1 cellular context compared by ENCODE assay signal in the genomic region with DNA sequence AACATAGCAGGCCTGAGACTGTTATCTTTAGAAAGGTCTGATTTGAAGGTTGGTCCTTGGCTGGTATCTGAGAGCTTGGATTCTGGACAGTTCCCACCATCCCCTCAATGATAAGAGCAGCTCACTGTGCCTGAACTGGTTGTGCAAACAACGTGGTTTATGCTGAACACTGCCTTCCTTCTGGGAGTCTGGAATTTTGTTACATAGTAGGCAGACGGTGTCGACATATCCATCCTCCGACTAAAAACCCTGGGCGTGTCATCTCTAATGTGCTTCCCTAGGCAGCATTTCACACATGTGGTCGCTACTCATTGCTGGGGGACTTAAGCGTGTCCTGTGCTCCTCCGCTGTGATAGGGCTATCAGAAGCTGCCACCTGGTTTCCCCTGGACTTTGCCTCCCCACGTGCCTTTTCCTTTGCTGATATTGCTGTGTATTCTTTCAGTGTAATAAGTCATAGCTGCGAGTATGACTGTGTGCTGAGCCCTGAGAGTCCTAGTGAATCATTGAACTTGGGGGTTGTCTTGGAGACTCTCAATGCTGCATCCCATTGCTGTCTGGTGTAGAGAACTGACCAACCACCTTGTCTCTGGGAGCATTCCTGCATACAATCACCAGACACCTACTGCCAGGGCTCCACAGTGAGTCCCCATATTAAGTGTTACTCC.
TF ChIP-seq lines count a peak whose summit lies in the region.

No MANE protein-coding gene starts in this region.

TF ChIP-seq in A549, 52 proteins besides CTCF, POLR2A, EP300 and RAD21 (continued from another document):
- TF ChIP-seq, protein P1, sequence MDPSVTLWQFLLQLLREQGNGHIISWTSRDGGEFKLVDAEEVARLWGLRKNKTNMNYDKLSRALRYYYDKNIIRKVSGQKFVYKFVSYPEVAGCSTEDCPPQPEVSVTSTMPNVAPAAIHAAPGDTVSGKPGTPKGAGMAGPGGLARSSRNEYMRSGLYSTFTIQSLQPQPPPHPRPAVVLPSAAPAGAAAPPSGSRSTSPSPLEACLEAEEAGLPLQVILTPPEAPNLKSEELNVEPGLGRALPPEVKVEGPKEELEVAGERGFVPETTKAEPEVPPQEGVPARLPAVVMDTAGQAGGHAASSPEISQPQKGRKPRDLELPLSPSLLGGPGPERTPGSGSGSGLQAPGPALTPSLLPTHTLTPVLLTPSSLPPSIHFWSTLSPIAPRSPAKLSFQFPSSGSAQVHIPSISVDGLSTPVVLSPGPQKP (IDR thresholded peaks at IDR 0.05; ENCODE audit: low read depth, low read length): no peak
- TF ChIP-seq ESRRA (IDR thresholded peaks at IDR 0.05; ENCODE audit: borderline replicate concordance, low read length) (no peak), CBX2 (IDR thresholded peaks at IDR 0.05; ENCODE audit: borderline replicate concordance, low read depth) (no peak), JUN (IDR thresholded peaks at IDR 0.05) (no peak), NR3C1 (IDR thresholded peaks at IDR 0.05) (no peak), HOXB5 (CRISPR knock-in tag; IDR thresholded peaks at IDR 0.05) (no peak), SMC3 (IDR thresholded peaks at IDR 0.05) (no peak), RFX5 (IDR thresholded peaks at IDR 0.05) (peak; percentile 43; the same call in 1 of the 2 replicates), TFCP2L1 (CRISPR knock-in tag; IDR thresholded peaks at IDR 0.05) (no peak), FOXS1 (CRISPR knock-in tag; IDR thresholded peaks at IDR 0.05) (no peak), CHD4 (IDR thresholded peaks at IDR 0.05; ENCODE audit: borderline replicate concordance) (no peak), RARB (CRISPR knock-in tag; IDR thresholded peaks at IDR 0.05) (no peak)
- TF ChIP-seq, protein P2, sequence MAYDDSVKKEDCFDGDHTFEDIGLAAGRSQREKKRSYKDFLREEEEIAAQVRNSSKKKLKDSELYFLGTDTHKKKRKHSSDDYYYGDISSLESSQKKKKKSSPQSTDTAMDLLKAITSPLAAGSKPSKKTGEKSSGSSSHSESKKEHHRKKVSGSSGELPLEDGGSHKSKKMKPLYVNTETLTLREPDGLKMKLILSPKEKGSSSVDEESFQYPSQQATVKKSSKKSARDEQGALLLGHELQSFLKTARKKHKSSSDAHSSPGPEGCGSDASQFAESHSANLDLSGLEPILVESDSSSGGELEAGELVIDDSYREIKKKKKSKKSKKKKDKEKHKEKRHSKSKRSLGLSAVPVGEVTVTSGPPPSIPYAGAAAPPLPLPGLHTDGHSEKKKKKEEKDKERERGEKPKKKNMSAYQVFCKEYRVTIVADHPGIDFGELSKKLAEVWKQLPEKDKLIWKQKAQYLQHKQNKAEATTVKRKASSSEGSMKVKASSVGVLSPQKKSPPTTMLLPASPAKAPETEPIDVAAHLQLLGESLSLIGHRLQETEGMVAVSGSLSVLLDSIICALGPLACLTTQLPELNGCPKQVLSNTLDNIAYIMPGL (CRISPR knock-in tag; IDR thresholded peaks at IDR 0.05; ENCODE audit: borderline replicate concordance): no peak
- TF ChIP-seq, protein P3, sequence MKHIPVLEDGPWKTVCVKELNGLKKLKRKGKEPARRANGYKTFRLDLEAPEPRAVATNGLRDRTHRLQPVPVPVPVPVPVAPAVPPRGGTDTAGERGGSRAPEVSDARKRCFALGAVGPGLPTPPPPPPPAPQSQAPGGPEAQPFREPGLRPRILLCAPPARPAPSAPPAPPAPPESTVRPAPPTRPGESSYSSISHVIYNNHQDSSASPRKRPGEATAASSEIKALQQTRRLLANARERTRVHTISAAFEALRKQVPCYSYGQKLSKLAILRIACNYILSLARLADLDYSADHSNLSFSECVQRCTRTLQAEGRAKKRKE (CRISPR knock-in tag; IDR thresholded peaks at IDR 0.05; ENCODE audit: low read depth): no peak
- TF ChIP-seq, protein P4, sequence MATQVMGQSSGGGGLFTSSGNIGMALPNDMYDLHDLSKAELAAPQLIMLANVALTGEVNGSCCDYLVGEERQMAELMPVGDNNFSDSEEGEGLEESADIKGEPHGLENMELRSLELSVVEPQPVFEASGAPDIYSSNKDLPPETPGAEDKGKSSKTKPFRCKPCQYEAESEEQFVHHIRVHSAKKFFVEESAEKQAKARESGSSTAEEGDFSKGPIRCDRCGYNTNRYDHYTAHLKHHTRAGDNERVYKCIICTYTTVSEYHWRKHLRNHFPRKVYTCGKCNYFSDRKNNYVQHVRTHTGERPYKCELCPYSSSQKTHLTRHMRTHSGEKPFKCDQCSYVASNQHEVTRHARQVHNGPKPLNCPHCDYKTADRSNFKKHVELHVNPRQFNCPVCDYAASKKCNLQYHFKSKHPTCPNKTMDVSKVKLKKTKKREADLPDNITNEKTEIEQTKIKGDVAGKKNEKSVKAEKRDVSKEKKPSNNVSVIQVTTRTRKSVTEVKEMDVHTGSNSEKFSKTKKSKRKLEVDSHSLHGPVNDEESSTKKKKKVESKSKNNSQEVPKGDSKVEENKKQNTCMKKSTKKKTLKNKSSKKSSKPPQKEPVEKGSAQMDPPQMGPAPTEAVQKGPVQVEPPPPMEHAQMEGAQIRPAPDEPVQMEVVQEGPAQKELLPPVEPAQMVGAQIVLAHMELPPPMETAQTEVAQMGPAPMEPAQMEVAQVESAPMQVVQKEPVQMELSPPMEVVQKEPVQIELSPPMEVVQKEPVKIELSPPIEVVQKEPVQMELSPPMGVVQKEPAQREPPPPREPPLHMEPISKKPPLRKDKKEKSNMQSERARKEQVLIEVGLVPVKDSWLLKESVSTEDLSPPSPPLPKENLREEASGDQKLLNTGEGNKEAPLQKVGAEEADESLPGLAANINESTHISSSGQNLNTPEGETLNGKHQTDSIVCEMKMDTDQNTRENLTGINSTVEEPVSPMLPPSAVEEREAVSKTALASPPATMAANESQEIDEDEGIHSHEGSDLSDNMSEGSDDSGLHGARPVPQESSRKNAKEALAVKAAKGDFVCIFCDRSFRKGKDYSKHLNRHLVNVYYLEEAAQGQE (IDR thresholded peaks at IDR 0.05): no peak
- TF ChIP-seq, protein P5, sequence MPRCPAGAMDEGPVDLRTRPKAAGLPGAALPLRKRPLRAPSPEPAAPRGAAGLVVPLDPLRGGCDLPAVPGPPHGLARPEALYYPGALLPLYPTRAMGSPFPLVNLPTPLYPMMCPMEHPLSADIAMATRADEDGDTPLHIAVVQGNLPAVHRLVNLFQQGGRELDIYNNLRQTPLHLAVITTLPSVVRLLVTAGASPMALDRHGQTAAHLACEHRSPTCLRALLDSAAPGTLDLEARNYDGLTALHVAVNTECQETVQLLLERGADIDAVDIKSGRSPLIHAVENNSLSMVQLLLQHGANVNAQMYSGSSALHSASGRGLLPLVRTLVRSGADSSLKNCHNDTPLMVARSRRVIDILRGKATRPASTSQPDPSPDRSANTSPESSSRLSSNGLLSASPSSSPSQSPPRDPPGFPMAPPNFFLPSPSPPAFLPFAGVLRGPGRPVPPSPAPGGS (IDR thresholded peaks at IDR 0.05): no peak
TF ChIP-seq in A549: peak in this region for 7.
